In the genomic region with DNA sequence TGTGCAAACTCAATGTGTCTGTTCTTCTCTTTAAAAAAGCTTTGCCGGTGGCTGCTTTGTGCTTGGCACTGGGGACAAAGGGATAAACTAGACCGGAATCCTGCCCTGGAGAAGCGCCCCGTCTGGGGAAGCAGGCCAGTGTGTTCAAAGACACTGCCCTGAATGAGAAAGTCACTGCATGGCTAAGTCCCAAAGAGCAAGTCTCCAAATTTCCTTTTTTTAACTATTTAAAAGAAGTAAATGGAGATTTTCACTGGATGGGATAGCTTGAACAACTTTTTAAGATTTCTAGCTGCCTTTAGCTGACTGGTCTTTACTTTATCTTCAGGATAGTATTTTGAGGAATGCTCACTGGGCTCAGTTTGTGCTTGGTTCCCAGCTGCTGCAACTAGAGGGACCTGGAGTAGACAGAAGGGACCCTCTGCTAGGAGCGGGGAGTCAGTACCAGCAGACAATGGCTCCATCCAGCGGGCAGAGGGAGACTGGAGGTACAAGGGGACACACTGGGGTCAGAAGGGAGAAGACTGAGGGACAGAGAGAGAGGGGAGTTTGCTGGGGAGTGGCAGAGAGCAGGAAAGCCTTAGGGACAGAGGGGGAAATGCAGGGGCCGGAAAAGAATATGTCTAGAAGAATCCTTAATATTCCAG, we compare ENCODE assay signal across 10 cellular contexts. TPM values are rescaled to one million over a fixed set of nuclear protein-coding genes. Genes with fewer than 3 reads are reported as not detected.
DNase-seq lines count a peak whose midpoint lies in the region; ATAC-seq, FAIRE-seq and TF ChIP-seq lines count a peak whose summit lies in the region.
"Had no signal": no experiment of that assay in that cellular context is flagged by ENCODE, and none has a peak within 500 bp of the region (broad histone marks: within the 10 kb centered on the region; RNA-seq: fewer than 3 reads in every experiment).

No MANE protein-coding gene starts in this region.

- H2BK15ac ChIP-seq in neuronal stem cell (ENCODE audit: low read length), result no peak overlapping the region

- no peak overlapping the region for H2BK120ac ChIP-seq in neuronal stem cell (ENCODE audit: low read depth, low read length)

- ATAC-seq in GM18520 (IDR thresholded peaks at IDR 0.05; ENCODE audit: unreplicated experiment), result no peak

- WGBS in neuronal stem cell (ENCODE audit: extremely low coverage in 2 of 2, insufficient read length in 2 of 2, insufficient replicate concordance in 1 of 2), 2 donors, result no CpG with 5 or more reads among the region's 7 CpGs
- WGBS in lower leg skin, 2 donors, result 46 to 47% methylated on average over 7 of the region's 7 CpGs

- no peak for TF ChIP-seq POLR2A in erythroblast (IDR thresholded peaks at IDR 0.05; ENCODE audit: low read length)
- TF ChIP-seq POLR2A in H54 (IDR thresholded peaks at IDR 0.05; ENCODE audit: low read depth, low read length), result no peak
- TF ChIP-seq POLR2A in lower leg skin (IDR thresholded peaks at IDR 0.05), result no peak

- H3K4me3 ChIP-seq in GM12864 (ENCODE audit: low read depth, low read length), result no peak overlapping the region
- no peak overlapping the region for H3K4me3 ChIP-seq in neuronal stem cell (ENCODE audit: low read length in 2 of 2)
- H3K4me3 ChIP-seq in lower leg skin (ENCODE audit: low read depth, poor library complexity, severe bottlenecking), result no peak overlapping the region

- H3K79me1 ChIP-seq in neuronal stem cell (ENCODE audit: low read depth, low read length), result no peaks in the 10 kb centered on the region

- H2BK12ac ChIP-seq in neuronal stem cell (ENCODE audit: low read length), result no peak overlapping the region

- no peaks in the 10 kb centered on the region for H3K27me3 ChIP-seq in neuronal stem cell (ENCODE audit: control insufficient read depth in 3 of 3, insufficient read depth in 3 of 3, low read depth in 1 of 3, low read length in 3 of 3)

- no peak overlapping the region for H2AFZ ChIP-seq in neuronal stem cell (ENCODE audit: low read length)

- H4K91ac ChIP-seq in neuronal stem cell (ENCODE audit: low read depth, low read length, poor library complexity), result no peak overlapping the region

- H3K14ac ChIP-seq in neuronal stem cell (ENCODE audit: low read length), result no peak overlapping the region

- H3K27ac ChIP-seq in neuronal stem cell (replicated peaks; ENCODE audit: low read length), result no peak overlapping the region

- intact Hi-C loops in lower leg skin (cut with DNase I; ENCODE audit: low total_unique reads), result no loop called here

- H3K4ac ChIP-seq in neuronal stem cell (ENCODE audit: low read length), result no peak overlapping the region

- no peak overlapping the region for H2AK5ac ChIP-seq in neuronal stem cell (ENCODE audit: low read depth, low read length)

- H4K8ac ChIP-seq in neuronal stem cell (ENCODE audit: low read depth, low read length), result no peak overlapping the region

- TF ChIP-seq CTCF in GM12864 (IDR thresholded peaks at IDR 0.05; ENCODE audit: low read depth, low read length, missing control alignments) (peak; percentile 6), lower leg skin (IDR thresholded peaks at IDR 0.05) (no peak)

- FAIRE-seq in H54 (lab: Jason Lieb, UNC), result no peak

- no peak overlapping the region for H3K23ac ChIP-seq in neuronal stem cell (ENCODE audit: low read depth, low read length, poor library complexity)

- peaks cover 12 to 15% of the 10 kb centered on the region in 2 donors for H3K4me1 ChIP-seq in neuronal stem cell (ENCODE audit: control insufficient read depth in 2 of 2, insufficient read depth in 1 of 2, low read depth in 1 of 2, low read length in 2 of 2)

- H3K36me3 ChIP-seq in neuronal stem cell (replicated peaks in 1 of 2; ENCODE audit: control insufficient read depth in 2 of 2, insufficient read depth in 2 of 2, low read length in 2 of 2), result no peaks in the 10 kb centered on the region

- no peak for DNase-seq in GM12864 (ENCODE audit: low read depth)
- peak; percentile 92 for DNase-seq in OCI-M1 (lab: John Stamatoyannopoulos, UW)
- peak; percentile 48 to 61 for DNase-seq in erythroblast (lab: John Stamatoyannopoulos, UW)
- peak; percentile 33 for DNase-seq in neuronal stem cell (ENCODE audit: low spot score)
- no peak for DNase-seq in HK-2 (ENCODE audit: unreplicated experiment)
- DNase-seq in H54 (ENCODE audit: insufficient read length, low spot score), result no peak
- no peak for DNase-seq in lower leg skin (ENCODE audit: low spot score in 2 of 2)
- DNase-seq: activated CD4-positive, alpha-beta T cell treated with anti-CD3 and anti-CD28 coated beads, Interleukin-2, amount 10 ng/mL, durations not matched to agents 7 days and 5 days; NCI-H774 had no signal

- no peak overlapping the region for H3K9ac ChIP-seq in neuronal stem cell (ENCODE audit: low read depth, low read length, poor library complexity)

- H2BK5ac ChIP-seq in neuronal stem cell (ENCODE audit: low read length), result no peak overlapping the region

- no peaks in the 10 kb centered on the region for H3K9me3 ChIP-seq in neuronal stem cell (replicated peaks in 1 of 2; ENCODE audit: control insufficient read depth in 2 of 2, insufficient read depth in 1 of 2, low read depth in 1 of 2, low read length in 2 of 2)

- H3K4me2 ChIP-seq in neuronal stem cell (ENCODE audit: insufficient read depth, low read length, poor library complexity, severe bottlenecking), result no peak overlapping the region

- no peak overlapping the region for H3K18ac ChIP-seq in neuronal stem cell (ENCODE audit: low read length)

RNA-seq across cellular contexts. Expression of a gene that starts 22.2 kb away (rescaled TPM):
- 7.2 TPM for polyA plus RNA-seq in neuronal stem cell (2013, experiment 1 of 2)
- polyA plus RNA-seq in neuronal stem cell (2013, experiment 2 of 2), result 8.0 TPM
- total RNA-seq in lower leg skin, result 1 to 10 TPM; 3.5 to 5.9 (median 5.1) TPM

RNA-seq across cellular contexts. Expression of a gene that starts 55.4 kb away (rescaled TPM):
- polyA plus RNA-seq in neuronal stem cell (2013, experiment 1 of 2), result 12.1 TPM
- 11.9 TPM for polyA plus RNA-seq in neuronal stem cell (2013, experiment 2 of 2)
- 100 to 1,000 TPM; 113 to 125 (median 120) TPM for total RNA-seq in lower leg skin

Comparison
In these comparisons a context has a peak if more than half of its experiments do, and no peak if none do; other contexts are left out.
1. DNase-seq: peak in OCI-M1 (single experiment), erythroblast (2 of 2) and neuronal stem cell (single experiment); none in GM12864 (single experiment), HK-2 (single experiment), H54 (single experiment) and lower leg skin (0 of 2).